Comparison of ENCODE assay signal across 7 cellular contexts in the genomic region with DNA sequence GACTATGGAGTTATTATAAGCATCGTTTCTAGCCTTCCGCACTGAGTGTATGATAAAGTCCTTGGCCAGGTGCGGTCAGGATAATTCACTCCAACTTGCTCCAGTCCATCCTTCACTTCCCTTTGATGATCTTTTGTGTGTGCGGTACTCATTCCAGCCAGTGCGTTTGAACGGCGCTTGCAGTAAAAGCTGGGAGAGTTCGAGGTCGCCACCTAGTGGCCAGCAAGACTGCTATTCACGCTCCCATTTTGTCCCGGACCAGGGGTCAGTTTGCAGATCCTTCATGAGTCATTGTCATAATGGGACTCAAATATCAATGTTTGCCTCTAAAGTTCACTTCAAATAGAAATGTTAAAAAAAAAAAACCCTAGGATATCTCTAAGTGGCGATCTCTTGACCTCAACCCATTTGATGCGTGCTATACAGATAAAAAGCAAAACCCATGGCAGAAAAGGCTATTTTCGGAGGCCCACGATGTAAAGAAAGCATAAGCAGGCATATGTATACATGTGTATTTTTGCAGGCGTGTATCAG.
A peak's percentile ranks its signal among the peaks of the same experiment; 100 is the strongest.
DNase-seq lines count a peak whose midpoint lies in the region; ATAC-seq lines count a peak whose summit lies in the region.

No MANE protein-coding gene starts in this region.

- DNase-seq in GDM1 (lab: John Stamatoyannopoulos, UW), result peak; percentile 18
- DNase-seq in NCI-H82 (lab: John Stamatoyannopoulos, UW), result peak; percentile 88
- peak; percentile 89 for DNase-seq in astrocyte of the hippocampus (ENCODE audit: low read depth, low spot score)
- DNase-seq in iPS-NIHi7 (ENCODE audit: extremely low spot score), result peak; percentile 91
- peak; percentile 15 to 17 for DNase-seq in stimulated activated CD4-positive, alpha-beta T cell treated with anti-CD3 and anti-CD28 coated beads, Interleukin-15, amount 100 ng/mL, for 48 hours (ENCODE audit: low read depth in 2 of 2)
- DNase-seq in T-helper 9 cell, result no peak

- ATAC-seq in HG03469 (IDR thresholded peaks at IDR 0.05; ENCODE audit: unreplicated experiment), result peak; percentile 50
